ENCODE assay signal across 21 cellular contexts in the genomic region with DNA sequence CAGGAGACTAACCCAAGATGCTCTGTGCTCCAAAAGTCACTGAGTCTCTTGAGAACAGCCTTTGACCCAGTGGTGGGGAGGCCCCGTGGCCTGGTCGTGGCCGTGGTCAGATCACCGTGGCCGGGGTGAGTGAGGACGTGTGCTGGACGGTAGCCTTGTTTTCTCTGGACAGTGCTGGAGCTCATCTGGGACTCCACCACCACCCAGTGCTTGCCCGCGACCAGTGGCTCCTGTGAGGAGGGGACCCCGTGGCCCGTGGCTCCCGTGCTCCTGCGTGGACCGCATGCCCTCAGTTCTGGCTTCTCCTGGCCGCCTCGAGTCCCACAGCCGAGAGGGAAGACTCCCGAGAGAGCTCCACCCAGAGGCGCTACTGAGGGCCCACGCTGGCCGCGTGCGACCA. TPM values are rescaled to one million over a fixed set of nuclear protein-coding genes. Genes with fewer than 3 reads are reported as not detected.
A peak's percentile ranks its signal among the peaks of the same experiment; 100 is the strongest.
DNase-seq lines count a peak whose midpoint lies in the region; ATAC-seq, FAIRE-seq and TF ChIP-seq lines count a peak whose summit lies in the region.
"Had no signal": no experiment of that assay in that cellular context is flagged by ENCODE, and none has a peak within 500 bp of the region (broad histone marks: within the 10 kb centered on the region; RNA-seq: fewer than 3 reads in every experiment).

No MANE protein-coding gene starts in this region.

- peak in 2 of 3 donors; percentile 45 to 50 for DNase-seq in right cardiac atrium
- DNase-seq in cardiac septum (ENCODE audit: low spot score): no peak
- no peak for DNase-seq in K562 (ENCODE audit: extremely low read depth in 1 of 4, low spot score in 3 of 4)
- peak; percentile 60 for DNase-seq in kidney
- no peak for DNase-seq in GDM1 (lab: John Stamatoyannopoulos, UW)
- DNase-seq: C1 segment of cervical spinal cord; Caco-2; CD4-positive, CD25-positive, alpha-beta regulatory T cell; DMS 273 treated with DMSO at 0.1 percent for 48 hours; DMS79; EL; GF-D8; GM23248; H9 had no signal

- BruUV-seq in K562 (replicated peaks; lab: Mats Ljungman, UMichigan): no TSS peak

- H3K4me1 ChIP-seq in right cardiac atrium (ENCODE audit: control insufficient read depth, insufficient read depth, low read length): peaks cover 22% of the 10 kb centered on the region
- peaks cover 0 to 43% of the 10 kb centered on the region in 2 experiments; a peak in 4 of 5 replicates for H3K4me1 ChIP-seq in K562 (replicated peaks in 1 of 2; ENCODE audit: control insufficient read depth in 2 of 2, insufficient read depth in 2 of 2, low read length in 2 of 2)
- H3K4me1 ChIP-seq in kidney (ENCODE audit: control insufficient read depth in 1 of 2, insufficient read depth in 1 of 2, low read depth in 1 of 2, low read length in 2 of 2): peaks cover 2 to 41% of the 10 kb centered on the region in 2 donors
- H3K4me1 ChIP-seq in neutrophil (ENCODE audit: control insufficient read depth in 1 of 2, insufficient read depth in 1 of 2, low read depth in 1 of 2, low read length in 1 of 2): peaks cover 95 to 99% of the 10 kb centered on the region in 2 experiments
- H3K4me1 ChIP-seq: Caco-2 had no signal

- H2AFZ ChIP-seq in K562 (ENCODE audit: low read depth, low read length): no peak overlapping the region
- H2AFZ ChIP-seq: GM23248 had no signal

- ATAC-seq in right cardiac atrium: no peak
- no peak for ATAC-seq in K562
- ATAC-seq in GM21737 (IDR thresholded peaks at IDR 0.05; ENCODE audit: unreplicated experiment): no peak
- ATAC-seq: CD8-positive, alpha-beta T cell; HCT116 had no signal

- 0 out of 2 replicates have a peak, but pooled peaks cover 3% of the 10 kb centered on the region for H4K20me1 ChIP-seq in K562 (replicated peaks; ENCODE audit: control insufficient read depth, insufficient read depth, low read length)

- no peak overlapping the region for H3K27ac ChIP-seq in right cardiac atrium (ENCODE audit: low read length)
- H3K27ac ChIP-seq in K562 (ENCODE audit: extremely low read depth, low read depth, low read length): no peak overlapping the region
- no peak overlapping the region for H3K27ac ChIP-seq in kidney (ENCODE audit: low read depth in 2 of 2, low read length in 2 of 2)
- peak overlapping the region; percentile 97 for H3K27ac ChIP-seq in neutrophil
- H3K27ac ChIP-seq: GM23248 had no signal

- H3K9ac ChIP-seq in K562 (ENCODE audit: insufficient read depth in 1 of 2, low read depth in 2 of 2, low read length in 2 of 2) (no peak overlapping the region), kidney (ENCODE audit: low read length in 2 of 2) (no peak overlapping the region)
- H3K9ac ChIP-seq: GM23248 had no signal

- H3K79me2 ChIP-seq in K562 (ENCODE audit: control insufficient read depth, insufficient read depth, low read length): no peaks in the 10 kb centered on the region

- H3K36me3 ChIP-seq in K562 (ENCODE audit: control insufficient read depth, insufficient read depth, low read length) (no peaks in the 10 kb centered on the region), kidney (ENCODE audit: control insufficient read depth in 1 of 2, insufficient read depth in 2 of 2, low read length in 2 of 2) (no peaks in the 10 kb centered on the region), neutrophil (no peaks in the 10 kb centered on the region)

- FAIRE-seq in K562 (lab: Jason Lieb, UNC) (no peak), kidney (lab: Jason Lieb, UNC) (no peak)
- FAIRE-seq: D721Med, GM12891, GM18507 had no signal

- intact Hi-C loops in right cardiac atrium (cut with DNase I) (no loop called here), cardiac septum (cut with DNase I) (no loop called here), K562 (cut with micrococcal nuclease) (no loop called here), kidney (cut with DNase I) (no loop called here)

- WGBS in right cardiac atrium: 89% methylated on average over 23 of the region's 23 CpGs
- WGBS in K562 (ENCODE audit: insufficient coverage, low coverage, missing lambda C conversion rate): 42% methylated on average over 13 of the region's 23 CpGs

- in situ Hi-C loops in K562 (cut with MboI): no loop called here

- H3K9me3 ChIP-seq in right cardiac atrium (ENCODE audit: control insufficient read depth, low read length) (no peaks in the 10 kb centered on the region), K562 (replicated peaks; ENCODE audit: control insufficient read depth, insufficient read depth, low read depth, low read length) (peaks cover 5% of the 10 kb centered on the region), kidney (ENCODE audit: control insufficient read depth in 1 of 2, low read length in 2 of 2) (no peaks in the 10 kb centered on the region), neutrophil (no peaks in the 10 kb centered on the region)

- CTCF ChIA-PET in K562 (lab: Yijun Ruan, JAX; ENCODE audit: low intra/inter-chr PET ratio): no interaction called here

- TF ChIP-seq RAD21 in K562 (CRISPR knock-in tag; conservative IDR thresholded peaks at IDR 0.05 in 1 of 2, IDR thresholded peaks at IDR 0.05 in 1 of 2): no peak

- no peak for TF ChIP-seq EP300 in K562 (IDR thresholded peaks at IDR 0.05; ENCODE audit: low read length)

- no peaks in the 10 kb centered on the region for H3K27me3 ChIP-seq in right cardiac atrium (ENCODE audit: control insufficient read depth, insufficient read depth)
- H3K27me3 ChIP-seq in K562 (ENCODE audit: control insufficient read depth in 2 of 2, insufficient read depth in 2 of 2, low read length in 2 of 2): peaks cover 0 to 38% of the 10 kb centered on the region in 2 experiments; a peak in 3 of 5 replicates
- H3K27me3 ChIP-seq in neutrophil: no peaks in the 10 kb centered on the region

- POLR2A ChIA-PET in K562 (lab: Yijun Ruan, JAX): interaction anchor here (0.5 to 3.7 kb wide), 4 partner anchors 10 to 246 kb away, joined by 3 to 15 read pairs (median 6); partner anchors contain the start of gene RABL6

- TF ChIP-seq CTCF in K562 (IDR thresholded peaks at IDR 0.05 in 2 of 3, conservative IDR thresholded peaks at IDR 0.05 in 1 of 3; ENCODE audit: insufficient read depth in 2 of 3, low read depth in 1 of 3, low read length in 3 of 3) (no peak), kidney (IDR thresholded peaks at IDR 0.05; ENCODE audit: borderline replicate concordance, extremely low read depth, insufficient read depth) (no peak), neutrophil (IDR thresholded peaks at IDR 0.05) (no peak)

- H3K4me2 ChIP-seq in K562 (ENCODE audit: insufficient read depth, low read length): no peak overlapping the region

- H3K4me3 ChIP-seq in right cardiac atrium (ENCODE audit: low read length): no peak overlapping the region
- no peak overlapping the region for H3K4me3 ChIP-seq in K562
- H3K4me3 ChIP-seq in kidney (ENCODE audit: low read length in 2 of 2): no peak overlapping the region
- no peak overlapping the region for H3K4me3 ChIP-seq in neutrophil (ENCODE audit: low read depth in 1 of 2, low read length in 1 of 2)
- H3K4me3 ChIP-seq: GM23248 had no signal

- TF ChIP-seq POLR2A in K562 (conservative IDR thresholded peaks at IDR 0.05): no peak

- H3K9me1 ChIP-seq in K562 (ENCODE audit: control insufficient read depth, insufficient read depth, low read length): no peaks in the 10 kb centered on the region

TF ChIP-seq in K562, 482 proteins besides CTCF, POLR2A, EP300 and RAD21:
- TF ChIP-seq ZBTB1 (CRISPR knock-in tag; IDR thresholded peaks at IDR 0.05; ENCODE audit: borderline replicate concordance, low read depth): no peak
- peak; percentile 91 for TF ChIP-seq ZBTB9 (CRISPR knock-in tag; IDR thresholded peaks at IDR 0.05)

RNA-seq across cellular contexts. Expression of gene NOTCH1, which starts 15.9 kb away (rescaled TPM):
- total RNA-seq in right cardiac atrium (10 to 100 TPM; 20.4 to 31.9 (median 29.4) TPM), cardiac septum (29.7 TPM), K562 (2014; rRNA removed) (7.1 and 12.0 TPM in 2 replicates), K562 (2014; rRNA removed; fragmentation: Illumina TruSeq; extraction: Trizol) (0.69 and 0.73 TPM in 2 replicates), K562 (2015; rRNA removed; fragmentation: Illumina TruSeq; extraction: Trizol) (2.3 and 2.8 TPM in 2 replicates), K562 (2021) (26.7 and 31.4 TPM in 2 replicates), kidney (77.2 TPM)
- polyA plus RNA-seq in right cardiac atrium (10.8 TPM), K562 (2011; rRNA removed) (1.2 and 2.2 TPM in 2 replicates), K562 (2014; fragmentation: Illumina TruSeq; extraction: Trizol) (2.6 and 6.3 TPM in 2 replicates), K562 (2014; fragmentation: Nextera tagmentation; extraction: Ambion mirVana) (under 1 TPM; 0.03 to 0.04 TPM), K562 (2014; rRNA removed) (8.2 and 8.6 TPM in 2 replicates), kidney (ENCODE audit: insufficient read depth, low read depth, low replicate concordance) (6.5 TPM)
- 19.9 and 65.7 TPM in 2 replicates for total RNA-seq in K562 (2011; cell fraction: chromatin; rRNA removed; ENCODE audit: low replicate concordance)
- total RNA-seq in K562 (2011; cell fraction: nucleolus; rRNA removed): 52.4 and 65.7 TPM in 2 replicates
- 25.2 and 35.0 TPM in 2 replicates for total RNA-seq in K562 (2011; cell fraction: nucleoplasm; rRNA removed)
- polyA plus RNA-seq in K562 (2011; cell fraction: cytosol; rRNA removed): 2.9 and 4.9 TPM in 2 replicates
- polyA plus RNA-seq in K562 (2011; cell fraction: nucleus; rRNA removed): 13.3 and 22.9 TPM in 2 replicates
- polyA plus RNA-seq in K562 (2012): 10.2 and 14.1 TPM in 2 replicates
- polyA minus RNA-seq in K562 (2011; rRNA and poly(A)+ RNA removed): 2.0 and 2.8 TPM in 2 replicates
- polyA minus RNA-seq in K562 (2011; cell fraction: cytosol; rRNA and poly(A)+ RNA removed): 35.0 and 45.4 TPM in 2 replicates
- 15.9 and 18.9 TPM in 2 replicates for polyA minus RNA-seq in K562 (2011; cell fraction: nucleus; rRNA and poly(A)+ RNA removed)

Comparison
In these comparisons a context has a peak if more than half of its experiments do, and no peak if none do; other contexts are left out.
1. DNase-seq: peak in right cardiac atrium (2 of 3) and kidney (single experiment); none in cardiac septum (single experiment), K562 (0 of 4) and GDM1 (single experiment).